11 cellular contexts compared by ENCODE assay signal in genomic region chr7:17123020-17123419, GRCh38.
DNase-seq lines count a peak whose midpoint lies in the region; ATAC-seq, FAIRE-seq and TF ChIP-seq lines count a peak whose summit lies in the region.
"Had no signal": no experiment of that assay in that cellular context is flagged by ENCODE, and none has a peak within 500 bp of the region (broad histone marks: within the 10 kb centered on the region; RNA-seq: fewer than 3 reads in every experiment).

No MANE protein-coding gene starts in this region.

- ATAC-seq in GM19467 (IDR thresholded peaks at IDR 0.05; ENCODE audit: unreplicated experiment) (peak; percentile 40), HG02588 (IDR thresholded peaks at IDR 0.05; ENCODE audit: unreplicated experiment) (no peak)

- H3K4me1 ChIP-seq in KMS-11 (ENCODE audit: low read depth, poor library complexity, severe bottlenecking) (peaks cover 9% of the 10 kb centered on the region), endothelial cell of umbilical vein (ENCODE audit: control insufficient read depth, extremely low read depth, insufficient read depth, low read length) (no peaks in the 10 kb centered on the region)
- H3K4me1 ChIP-seq: vagina had no signal

- H3K36me3 ChIP-seq in KMS-11 (ENCODE audit: insufficient read depth) (no peaks in the 10 kb centered on the region), endothelial cell of umbilical vein (ENCODE audit: control insufficient read depth in 2 of 2, extremely low read depth in 1 of 2, insufficient read depth in 2 of 2, low read length in 2 of 2) (no peaks in the 10 kb centered on the region)
- H3K36me3 ChIP-seq: vagina had no signal

- TF ChIP-seq POLR2A in endothelial cell of umbilical vein (IDR thresholded peaks at IDR 0.05; ENCODE audit: low read depth, low read length): no peak

- peak overlapping the region; percentile 4; the same call in 1 of the 2 replicates for H3K4me2 ChIP-seq in KMS-11
- H3K4me2 ChIP-seq in endothelial cell of umbilical vein (ENCODE audit: insufficient read depth, low read length): no peak overlapping the region

- TF ChIP-seq CTCF in AG04449 (IDR thresholded peaks at IDR 0.05; ENCODE audit: insufficient read depth, low read length, missing control alignments): no peak
- TF ChIP-seq CTCF in KMS-11 (conservative IDR thresholded peaks at IDR 0.05; ENCODE audit: low read depth, low read length): no peak
- TF ChIP-seq CTCF in endothelial cell of umbilical vein (IDR thresholded peaks at IDR 0.05; ENCODE audit: extremely low read depth in 1 of 2, insufficient read depth in 1 of 2, low read depth in 1 of 2, low read length in 2 of 2): no peak

- no peaks in the 10 kb centered on the region for H3K9me3 ChIP-seq in endothelial cell of umbilical vein (replicated peaks; ENCODE audit: control insufficient read depth, insufficient read depth, low read length)
- H3K9me3 ChIP-seq: vagina had no signal

- no peak for FAIRE-seq in endothelial cell of umbilical vein (lab: Jason Lieb, UNC)
- FAIRE-seq: endometrium had no signal

- BruUV-seq in endothelial cell of umbilical vein (replicated peaks; lab: Mats Ljungman, UMichigan): no TSS peak

- CTCF ChIA-PET in AG04449 (lab: Yijun Ruan, JAX) (no interaction called here), endothelial cell of umbilical vein (lab: Charles Lee) (interaction anchor here (1.0 kb wide), 1 partner anchor 13 kb away, joined by 3 read pairs; no protein-coding TSS in a partner anchor)

- H2AFZ ChIP-seq in KMS-11 (ENCODE audit: low read depth) (no peak overlapping the region), endothelial cell of umbilical vein (ENCODE audit: low read depth, low read length) (peak overlapping the region; percentile 15)

- H3K4me3 ChIP-seq in AG04449 (ENCODE audit: low read depth, low read length) (no peak overlapping the region), KMS-11 (IDR thresholded peaks at IDR 0.05; ENCODE audit: insufficient read depth, low read depth, low read length) (no peak overlapping the region), endothelial cell of umbilical vein (replicated peaks in 1 of 3; ENCODE audit: insufficient read depth in 1 of 3, low read depth in 1 of 3, low read length in 3 of 3) (no peak overlapping the region)
- H3K4me3 ChIP-seq: vagina had no signal

- H3K27me3 ChIP-seq in KMS-11 (ENCODE audit: insufficient read depth, low read depth) (no peaks in the 10 kb centered on the region), endothelial cell of umbilical vein (ENCODE audit: control insufficient read depth in 2 of 2, insufficient read depth in 2 of 2, low read length in 2 of 2) (no peaks in the 10 kb centered on the region)
- H3K27me3 ChIP-seq: vagina had no signal

- H3K27ac ChIP-seq in KMS-11 (no peak overlapping the region), endothelial cell of umbilical vein (ENCODE audit: insufficient read depth, low read depth, low read length) (no peak overlapping the region)
- H3K27ac ChIP-seq: vagina had no signal

- intact Hi-C loops in endothelial cell of umbilical vein (cut with micrococcal nuclease): no loop called here

- no peaks in the 10 kb centered on the region for H3K9me1 ChIP-seq in endothelial cell of umbilical vein (replicated peaks; ENCODE audit: control insufficient read depth, extremely low read depth, insufficient read depth, low read length)

- DNase-seq in AG04449 (ENCODE audit: low read depth, low spot score): peak; percentile 86
- no peak for DNase-seq in endothelial cell of umbilical vein (ENCODE audit: low read depth, low spot score)
- DNase-seq in cerebellum (ENCODE audit: low spot score): no peak
- DNase-seq in DMS153 treated with DMSO at 0.1 percent for 48 hours (lab: John Stamatoyannopoulos, UW; ENCODE audit: unreplicated experiment): no peak
- DNase-seq in activated CD8-positive, alpha-beta memory T cell treated with anti-CD3 and anti-CD28 coated beads for 24 hours: no peak
- DNase-seq: CD4-positive, alpha-beta memory T cell had no signal

- H4K20me1 ChIP-seq in KMS-11 (ENCODE audit: insufficient read depth) (no peaks in the 10 kb centered on the region), endothelial cell of umbilical vein (replicated peaks; ENCODE audit: control insufficient read depth, extremely low read depth, insufficient read depth, low read length) (no peaks in the 10 kb centered on the region)

- POLR2A ChIA-PET in AG04449 (lab: Yijun Ruan, JAX): no interaction called here
- POLR2A ChIA-PET in endothelial cell of umbilical vein (lab: Charles Lee): no interaction called here

- H3K9ac ChIP-seq in KMS-11 (no peak overlapping the region), endothelial cell of umbilical vein (replicated peaks; ENCODE audit: extremely low read depth, insufficient read depth, low read length) (no peak overlapping the region)

- H3K79me2 ChIP-seq in KMS-11 (ENCODE audit: insufficient read depth, low read depth) (no peaks in the 10 kb centered on the region), endothelial cell of umbilical vein (ENCODE audit: control insufficient read depth, insufficient read depth, low read length) (no peaks in the 10 kb centered on the region)

- dilution Hi-C loops in endothelial cell of umbilical vein (cut with MboI; ENCODE audit: extremely low pct_ligation_motif_present, low sequenced_read_pairs): no loop called here

TF ChIP-seq in endothelial cell of umbilical vein, 7 proteins besides CTCF, POLR2A, EP300 and RAD21:
- TF ChIP-seq GATA2 (IDR thresholded peaks at IDR 0.05; ENCODE audit: insufficient read depth, insufficient read length, low read depth, low read length) (no peak), MAX (IDR thresholded peaks at IDR 0.05; ENCODE audit: insufficient read depth, insufficient read length) (no peak), MYC (IDR thresholded peaks at IDR 0.05; ENCODE audit: low read depth, low read length) (no peak), JUN (IDR thresholded peaks at IDR 0.05; ENCODE audit: borderline replicate concordance, insufficient read depth, insufficient read length, low read depth) (no peak), POLR2AphosphoS5 (IDR thresholded peaks at IDR 0.05; ENCODE audit: insufficient read depth, low read depth, low read length) (no peak), FOS (IDR thresholded peaks at IDR 0.05; ENCODE audit: borderline replicate concordance, insufficient read depth, low read length) (no peak), EZH2 (IDR thresholded peaks at IDR 0.05; ENCODE audit: borderline replicate concordance, low read depth, low read length, severe bottlenecking) (no peak)
